ENCODE assay signal across 11 cellular contexts in the genomic region with DNA sequence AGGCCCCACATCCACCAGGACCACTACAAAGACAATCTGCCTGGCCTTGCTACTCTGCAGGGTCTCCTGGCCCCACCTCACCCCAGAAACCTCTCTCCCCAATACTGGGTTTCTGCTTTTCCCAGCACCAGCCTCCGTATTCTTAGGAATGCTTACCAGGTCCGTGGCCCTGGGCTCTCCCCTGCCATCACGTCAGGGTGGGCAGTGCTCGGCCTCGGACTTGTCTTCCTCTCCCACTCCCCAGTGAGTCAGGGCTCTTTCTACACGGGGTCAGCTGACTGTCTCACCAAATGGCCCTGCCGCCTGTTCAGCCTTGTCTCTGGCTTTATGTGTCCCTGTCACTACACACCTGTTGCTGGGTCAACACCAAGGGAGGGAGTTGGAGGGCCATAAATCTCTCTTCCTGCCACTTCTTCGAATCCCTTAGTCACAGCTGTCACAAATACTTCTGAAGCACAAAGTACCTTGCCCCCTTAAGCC. TPM values are rescaled to one million over a fixed set of nuclear protein-coding genes. Genes with fewer than 3 reads are reported as not detected.
DNase-seq lines count a peak whose midpoint lies in the region; ATAC-seq and TF ChIP-seq lines count a peak whose summit lies in the region.
"Had no signal": no experiment of that assay in that cellular context is flagged by ENCODE, and none has a peak within 500 bp of the region (broad histone marks: within the 10 kb centered on the region; RNA-seq: fewer than 3 reads in every experiment).

No MANE protein-coding gene starts in this region.

- peaks cover 44% of the 10 kb centered on the region for H3K4me1 Mint-ChIP-seq in activated naive CD8-positive, alpha-beta T cell treated with anti-CD3 and anti-CD28 coated beads, Interleukin-2, amount 10 ng/mL, durations not matched to agents 7 days and 5 days
- peaks cover 51% of the 10 kb centered on the region for H3K4me1 Mint-ChIP-seq in activated naive CD8-positive, alpha-beta T cell treated with anti-CD3 and anti-CD28 coated beads, Interleukin-2, amount 50 U/mL, for 24 hours

- H3K27ac Mint-ChIP-seq in activated naive CD8-positive, alpha-beta T cell treated with anti-CD3 and anti-CD28 coated beads, Interleukin-2, amount 10 ng/mL, durations not matched to agents 7 days and 5 days: no peak overlapping the region
- no peak overlapping the region for H3K27ac Mint-ChIP-seq in activated naive CD8-positive, alpha-beta T cell treated with anti-CD3 and anti-CD28 coated beads, Interleukin-2, amount 50 U/mL, for 24 hours
- H3K27ac Mint-ChIP-seq: activated naive CD4-positive, alpha-beta T cell treated with anti-CD3 and anti-CD28 coated beads, Interleukin-2, amount 10 ng/mL, durations not matched to agents 7 days and 5 days had no signal

- peaks cover 10 to 45% of the 10 kb centered on the region in 2 donors for H3K4me1 ChIP-seq in adrenal gland (replicated peaks in 1 of 2)
- peaks cover 50% of the 10 kb centered on the region for H3K4me1 ChIP-seq in muscle layer of colon (ENCODE audit: insufficient read depth, low read length)

- no peaks in the 10 kb centered on the region for H3K9me3 Mint-ChIP-seq in activated naive CD8-positive, alpha-beta T cell treated with anti-CD3 and anti-CD28 coated beads, Interleukin-2, amount 10 ng/mL, durations not matched to agents 7 days and 5 days
- no peaks in the 10 kb centered on the region for H3K9me3 Mint-ChIP-seq in activated naive CD8-positive, alpha-beta T cell treated with anti-CD3 and anti-CD28 coated beads, Interleukin-2, amount 50 U/mL, for 24 hours
- H3K9me3 Mint-ChIP-seq: activated naive CD4-positive, alpha-beta T cell treated with anti-CD3 and anti-CD28 coated beads, Interleukin-2, amount 10 ng/mL, durations not matched to agents 7 days and 5 days had no signal

- no peak for TF ChIP-seq CTCF in adrenal gland (IDR thresholded peaks at IDR 0.05)

- 39 to 52% (median 49%) methylated on average over 6 to 8 of the region's 8 CpGs for WGBS in adrenal gland, 4 donors

- H3K36me3 ChIP-seq in adrenal gland (replicated peaks in 1 of 2) (no peaks in the 10 kb centered on the region), muscle layer of colon (ENCODE audit: insufficient read depth, low read length) (no peaks in the 10 kb centered on the region)
- H3K36me3 ChIP-seq: uterus had no signal

- ATAC-seq in activated naive CD8-positive, alpha-beta T cell treated with anti-CD3 and anti-CD28 coated beads, Interleukin-2, amount 10 ng/mL, durations not matched to agents 7 days and 5 days (ENCODE audit: low read depth): no peak
- ATAC-seq in activated naive CD8-positive, alpha-beta T cell treated with anti-CD3 and anti-CD28 coated beads, Interleukin-2, amount 50 U/mL, for 24 hours: no peak
- ATAC-seq in HG02884 (IDR thresholded peaks at IDR 0.05; ENCODE audit: unreplicated experiment) (no peak), GM18873 (IDR thresholded peaks at IDR 0.05; ENCODE audit: low FRiP score, unreplicated experiment) (no peak)

- H3K4me3 ChIP-seq in adrenal gland: no peak overlapping the region
- peak overlapping the region in 1 of 2 donors; percentile 8 for H3K4me3 ChIP-seq in muscle layer of colon (ENCODE audit: low read depth in 1 of 2, low read length in 2 of 2)
- H3K4me3 ChIP-seq: uterus had no signal

- H3K27ac ChIP-seq in adrenal gland (peak overlapping the region in 1 of 5 donors; percentile 13), muscle layer of colon (ENCODE audit: low read depth, low read length) (peak overlapping the region; percentile 48)
- H3K27ac ChIP-seq: uterus had no signal

- no peak for DNase-seq in activated naive CD8-positive, alpha-beta T cell treated with anti-CD3 and anti-CD28 coated beads, Interleukin-2, amount 10 ng/mL, durations not matched to agents 7 days and 5 days
- DNase-seq in activated naive CD8-positive, alpha-beta T cell treated with anti-CD3 and anti-CD28 coated beads, Interleukin-2, amount 50 U/mL, for 24 hours: no peak
- peak in 4 of 7 donors; percentile 31 to 53 (median 37) for DNase-seq in adrenal gland
- no peak for DNase-seq in HuH-7.5 (ENCODE audit: low spot score)
- no peak for DNase-seq in NCI-H226
- DNase-seq: uterus had no signal

- H3K9me3 ChIP-seq in adrenal gland (replicated peaks in 1 of 3) (no peaks in the 10 kb centered on the region), muscle layer of colon (ENCODE audit: low read length) (no peaks in the 10 kb centered on the region)
- H3K9me3 ChIP-seq: uterus had no signal

- POLR2A ChIA-PET in activated naive CD8-positive, alpha-beta T cell treated with anti-CD3 and anti-CD28 coated beads, Interleukin-2, amount 10 ng/mL, durations not matched to agents 7 days and 5 days (lab: Charles Lee): no interaction called here

- H3K4me3 Mint-ChIP-seq in activated naive CD8-positive, alpha-beta T cell treated with anti-CD3 and anti-CD28 coated beads, Interleukin-2, amount 10 ng/mL, durations not matched to agents 7 days and 5 days: peak overlapping the region; percentile 11
- H3K4me3 Mint-ChIP-seq in activated naive CD8-positive, alpha-beta T cell treated with anti-CD3 and anti-CD28 coated beads, Interleukin-2, amount 50 U/mL, for 24 hours: no peak overlapping the region
- H3K4me3 Mint-ChIP-seq: activated naive CD4-positive, alpha-beta T cell treated with anti-CD3 and anti-CD28 coated beads, Interleukin-2, amount 10 ng/mL, durations not matched to agents 7 days and 5 days had no signal

- peak overlapping the region; percentile 32 for H3K9ac ChIP-seq in muscle layer of colon (ENCODE audit: low read length)

- H3K36me3 Mint-ChIP-seq in activated naive CD8-positive, alpha-beta T cell treated with anti-CD3 and anti-CD28 coated beads, Interleukin-2, amount 10 ng/mL, durations not matched to agents 7 days and 5 days: peaks cover 5% of the 10 kb centered on the region
- peaks cover 6% of the 10 kb centered on the region for H3K36me3 Mint-ChIP-seq in activated naive CD8-positive, alpha-beta T cell treated with anti-CD3 and anti-CD28 coated beads, Interleukin-2, amount 50 U/mL, for 24 hours (ENCODE audit: low read depth)

- H3K27me3 Mint-ChIP-seq in activated naive CD8-positive, alpha-beta T cell treated with anti-CD3 and anti-CD28 coated beads, Interleukin-2, amount 10 ng/mL, durations not matched to agents 7 days and 5 days: no peaks in the 10 kb centered on the region
- no peaks in the 10 kb centered on the region for H3K27me3 Mint-ChIP-seq in activated naive CD8-positive, alpha-beta T cell treated with anti-CD3 and anti-CD28 coated beads, Interleukin-2, amount 50 U/mL, for 24 hours

- intact Hi-C loops in adrenal gland (cut with DNase I): loop anchor here in 1 of 2 donors (10.0 kb wide), 1 partner anchor 119 kb away; no protein-coding TSS in a partner anchor

- no peak for TF ChIP-seq POLR2A in adrenal gland (IDR thresholded peaks at IDR 0.05)

- no peaks in the 10 kb centered on the region for H3K27me3 ChIP-seq in adrenal gland
- no peaks in the 10 kb centered on the region for H3K27me3 ChIP-seq in muscle layer of colon (ENCODE audit: control insufficient read depth in 1 of 2, insufficient read depth in 2 of 2, low read length in 2 of 2)
- H3K27me3 ChIP-seq: uterus had no signal

RNA-seq across cellular contexts. Expression of gene NNAT, which starts 3.2 kb away (rescaled TPM):
- total RNA-seq in activated naive CD8-positive, alpha-beta T cell treated with anti-CD3 and anti-CD28 coated beads, Interleukin-2, amount 10 ng/mL, durations not matched to agents 7 days and 5 days: under 1 TPM in 1 of 2 experiments, not detected in 1; 0.58 TPM
- total RNA-seq in adrenal gland: 1 to 10 TPM in 3 of 8 donors, under 1 TPM in 3, not detected in 2; 0.22 to 7.0 (median 3.4) TPM
- 10 to 100 TPM in 2 of 3 donors, 1 to 10 TPM in 1; 6.9 to 21.6 (median 21.3) TPM for polyA plus RNA-seq in adrenal gland
- total RNA-seq: lung microvascular endothelial cell had no signal

RNA-seq across cellular contexts. Expression of gene BLCAP, which starts 3.4 kb away (rescaled TPM):
- total RNA-seq in activated naive CD8-positive, alpha-beta T cell treated with anti-CD3 and anti-CD28 coated beads, Interleukin-2, amount 10 ng/mL, durations not matched to agents 7 days and 5 days: 10 to 100 TPM; 51.0 to 54.6 TPM
- total RNA-seq in adrenal gland: 10 to 100 TPM; 50.2 to 80.1 (median 68.2) TPM
- 100 to 1,000 TPM in 1 of 3 donors, 10 to 100 TPM in 2; 67.4 to 105 (median 70.6) TPM for polyA plus RNA-seq in adrenal gland

Comparison
In these comparisons a context has a peak if more than half of its experiments do, and no peak if none do; other contexts are left out.
1. DNase-seq: peak in adrenal gland (4 of 7); none in activated naive CD8-positive, alpha-beta T cell treated with anti-CD3 and anti-CD28 coated beads, Interleukin-2, amount 10 ng/mL, durations not matched to agents 7 days and 5 days (single experiment), activated naive CD8-positive, alpha-beta T cell treated with anti-CD3 and anti-CD28 coated beads, Interleukin-2, amount 50 U/mL, for 24 hours (single experiment), HuH-7.5 (single experiment) and NCI-H226 (single experiment).